Comparison of ENCODE assay signal across 8 cellular contexts in genomic region chr3:123837858-123838257, GRCh38.
"Had no signal": no experiment of that assay in that cellular context is flagged by ENCODE, and none has a peak within 500 bp of the region (broad histone marks: within the 10 kb centered on the region; RNA-seq: fewer than 3 reads in every experiment).

No MANE protein-coding gene starts in this region.

- H3K9ac ChIP-seq: GM23248 had no signal

- ATAC-seq: HCT116, K562 had no signal

- H3K36me3 ChIP-seq: HAP-1 had no signal

- DNase-seq: GM23248, GOT3, H7, IMR-90, KG1 had no signal

- H3K4me3 ChIP-seq: GM23248, HAP-1, K562 had no signal
